ENCODE assay signal across 10 cellular contexts in genomic region chr11:95443386-95443785, GRCh38.
A peak's percentile ranks its signal among the peaks of the same experiment; 100 is the strongest.
DNase-seq lines count a peak whose midpoint lies in the region; ATAC-seq and TF ChIP-seq lines count a peak whose summit lies in the region.
"Had no signal": no experiment of that assay in that cellular context is flagged by ENCODE, and none has a peak within 500 bp of the region (broad histone marks: within the 10 kb centered on the region; RNA-seq: fewer than 3 reads in every experiment).

No MANE protein-coding gene starts in this region.

- in situ Hi-C loops in GM13977 (cut with MboI; ENCODE audit: low pct_unique_long_range_greater_than_20kb, low sequenced_read_pairs, unreplicated experiment), result no loop called here

- no peak overlapping the region for H3K4me3 Mint-ChIP-seq in GM23338

- H3K79me2 ChIP-seq in Karpas-422 (ENCODE audit: low read length) (no peaks in the 10 kb centered on the region), GM23338 (replicated peaks; ENCODE audit: insufficient read depth) (no peaks in the 10 kb centered on the region)

- peaks cover 16% of the 10 kb centered on the region for H3K4me1 Mint-ChIP-seq in GM23338

- TF ChIP-seq CTCF in GM13977 (IDR thresholded peaks at IDR 0.05; ENCODE audit: extremely low read depth, insufficient read depth, missing control alignments) (no peak), GM23338 (conservative IDR thresholded peaks at IDR 0.05; ENCODE audit: low read depth in 2 of 2) (no peak)

- intact Hi-C loops in left ventricle myocardium superior (cut with micrococcal nuclease), result no loop called here

- H3K27me3 Mint-ChIP-seq in GM23338 (ENCODE audit: insufficient read depth, low read depth, poor library complexity), result no peaks in the 10 kb centered on the region

- no peak overlapping the region for H3K27ac ChIP-seq in Karpas-422 (ENCODE audit: low read length)
- H3K27ac ChIP-seq in GM23338 (ENCODE audit: low read depth), result no peak overlapping the region

- no peaks in the 10 kb centered on the region for H3K36me3 Mint-ChIP-seq in GM23338 (ENCODE audit: low read depth)

- no peaks in the 10 kb centered on the region for H3K9me3 Mint-ChIP-seq in GM23338

- H2AFZ ChIP-seq in Karpas-422 (ENCODE audit: low read length) (peak overlapping the region; percentile 17; the same call in 1 of the 2 replicates), GM23338 (no peak overlapping the region)

- no peaks in the 10 kb centered on the region for H3K9me3 ChIP-seq in Karpas-422 (ENCODE audit: low read length)

- ATAC-seq in GM19351 (IDR thresholded peaks at IDR 0.05; ENCODE audit: unreplicated experiment), result peak; percentile 98
- peak; percentile 13 for ATAC-seq in esophagus mucosa
- no peak for ATAC-seq in left ventricle myocardium superior
- no peak for ATAC-seq in GM23338
- ATAC-seq in HG02973 (IDR thresholded peaks at IDR 0.05; ENCODE audit: unreplicated experiment), result no peak

- H3K4me1 ChIP-seq in Karpas-422 (ENCODE audit: low read length) (no peaks in the 10 kb centered on the region), GM23338 (ENCODE audit: insufficient read depth) (peaks cover 14% of the 10 kb centered on the region)

- peak overlapping the region; percentile 27 for H3K4me2 ChIP-seq in Karpas-422 (ENCODE audit: low read depth, low read length, poor library complexity, severe bottlenecking)
- H3K4me2 ChIP-seq in GM23338, result no peak overlapping the region

- H3K27me3 ChIP-seq in Karpas-422 (ENCODE audit: low read length) (no peaks in the 10 kb centered on the region), GM23338 (ENCODE audit: insufficient read depth) (no peaks in the 10 kb centered on the region)

- peak; percentile 28 for DNase-seq in GM13977 (ENCODE audit: low spot score)
- DNase-seq in Karpas-422, result peak; percentile 85
- DNase-seq in left ventricle myocardium superior, result no peak
- no peak for DNase-seq in retina
- DNase-seq in GM23338 (ENCODE audit: low spot score), result no peak
- DNase-seq: foreskin melanocyte, mammary epithelial cell had no signal

- H3K9me2 ChIP-seq in Karpas-422 (replicated peaks; ENCODE audit: insufficient read depth, low read length) (no peaks in the 10 kb centered on the region), GM23338 (ENCODE audit: insufficient read depth) (0 out of 2 replicates have a peak, but pooled peaks cover 4% of the 10 kb centered on the region)

- no peaks in the 10 kb centered on the region for H3F3A ChIP-seq in GM23338 (replicated peaks; ENCODE audit: low read depth)

- H3K4me3 ChIP-seq in Karpas-422 (ENCODE audit: low read length), result peak overlapping the region; percentile 7; the same call in 1 of the 2 replicates
- no peak overlapping the region for H3K4me3 ChIP-seq in GM23338

- peak overlapping the region; percentile 10; the same call in 1 of the 2 replicates for H3K9ac ChIP-seq in Karpas-422 (ENCODE audit: low read length)

- H4K20me1 ChIP-seq in Karpas-422 (ENCODE audit: insufficient read depth, low read depth, low read length) (no peaks in the 10 kb centered on the region), GM23338 (replicated peaks; ENCODE audit: insufficient read depth) (no peaks in the 10 kb centered on the region)

- H3K27ac Mint-ChIP-seq in GM23338, result no peak overlapping the region

- no peaks in the 10 kb centered on the region for H3K36me3 ChIP-seq in Karpas-422 (ENCODE audit: insufficient read depth, low read length)
- no peaks in the 10 kb centered on the region for H3K36me3 ChIP-seq in GM23338 (ENCODE audit: insufficient read depth)

TF ChIP-seq in GM23338, 12 proteins besides CTCF, POLR2A, EP300 and RAD21:
- TF ChIP-seq ZNF114 (CRISPR knock-in tag; IDR thresholded peaks at IDR 0.05), result no peak
- no peak for TF ChIP-seq EZH2 (IDR thresholded peaks at IDR 0.05; ENCODE audit: low read depth, unreplicated experiment)
- TF ChIP-seq CREB1 (CRISPR knock-in tag; IDR thresholded peaks at IDR 0.05; ENCODE audit: low read depth), result no peak
- no peak for TF ChIP-seq POLR2AphosphoS5 (IDR thresholded peaks at IDR 0.05; ENCODE audit: low read depth)
- no peak for TF ChIP-seq ETS1 (IDR thresholded peaks at IDR 0.05)
TF ChIP-seq in GM23338: peak in this region for 0.

Comparison
In these comparisons a context has a peak if more than half of its experiments do, and no peak if none do; other contexts are left out.
1. DNase-seq: peak in GM13977 (single experiment) and Karpas-422 (single experiment); none in left ventricle myocardium superior (single experiment), retina (single experiment) and GM23338 (single experiment).
2. ATAC-seq: peak in GM19351 (single experiment) and esophagus mucosa (single experiment); none in left ventricle myocardium superior (single experiment), GM23338 (single experiment) and HG02973 (single experiment).